ENCODE assay signal across 19 cellular contexts in the genomic region with DNA sequence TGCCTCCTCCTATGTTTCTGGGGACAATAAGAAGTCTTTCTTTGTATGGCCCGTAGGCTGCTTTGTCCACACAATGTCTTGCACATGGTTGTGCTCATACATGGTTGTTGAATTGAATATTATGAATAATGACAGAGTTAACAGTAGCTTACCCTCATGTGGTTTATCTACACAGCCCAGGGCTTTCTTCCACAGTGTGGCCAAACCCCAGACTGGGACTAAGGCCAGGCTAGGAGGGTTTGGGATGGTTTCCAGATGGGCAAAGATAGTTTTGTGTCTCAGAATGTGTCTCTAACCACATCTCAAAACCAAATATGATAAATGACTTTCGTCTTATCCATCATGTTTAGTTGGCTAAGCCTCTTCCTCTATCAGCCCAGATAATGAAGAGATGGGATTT.
DNase-seq lines count a peak whose midpoint lies in the region; ATAC-seq, FAIRE-seq and TF ChIP-seq lines count a peak whose summit lies in the region.
"Had no signal": no experiment of that assay in that cellular context is flagged by ENCODE, and none has a peak within 500 bp of the region (broad histone marks: within the 10 kb centered on the region; RNA-seq: fewer than 3 reads in every experiment).

No MANE protein-coding gene starts in this region.

- H2AFZ ChIP-seq in astrocyte (ENCODE audit: low read depth, low read length) = no peak overlapping the region

- no peak overlapping the region for H3K27ac ChIP-seq in astrocyte (ENCODE audit: low read depth, low read length)
- H3K27ac ChIP-seq: C4-2B, HL-60 had no signal

- H3K79me2 ChIP-seq in astrocyte (ENCODE audit: insufficient read depth, low read length) = no peaks in the 10 kb centered on the region

- H3K9me3 ChIP-seq in MG63 = no peaks in the 10 kb centered on the region
- H3K9me3 ChIP-seq in astrocyte (ENCODE audit: insufficient read depth, low read depth, low read length) = no peaks in the 10 kb centered on the region
- H3K9me3 ChIP-seq: HAP-1 had no signal

- no peaks in the 10 kb centered on the region for H3K36me3 ChIP-seq in MG63
- H3K36me3 ChIP-seq in astrocyte (ENCODE audit: insufficient read depth, low read length) = no peaks in the 10 kb centered on the region
- H3K36me3 ChIP-seq: HAP-1 had no signal

- no peak overlapping the region for H3K27ac Mint-ChIP-seq in astrocyte (ENCODE audit: unreplicated experiment)
- no peak overlapping the region for H3K27ac Mint-ChIP-seq in natural killer cell
- H3K27ac Mint-ChIP-seq: B cell; CD4-positive, alpha-beta memory T cell had no signal

- intact Hi-C loops in Right ventricle myocardium superior (cut with DNase I) (no loop called here), natural killer cell (cut with micrococcal nuclease) (no loop called here)

- FAIRE-seq in astrocyte (lab: Jason Lieb, UNC) = no peak
- FAIRE-seq: A204.1, G401.6, GM12891 had no signal

- TF ChIP-seq CTCF in astrocyte (IDR thresholded peaks at IDR 0.05; ENCODE audit: insufficient read depth, low read depth, low read length) (no peak), natural killer cell (IDR thresholded peaks at IDR 0.05) (no peak)

- no peaks in the 10 kb centered on the region for H3K36me3 Mint-ChIP-seq in astrocyte (ENCODE audit: low read depth, unreplicated experiment)
- no peaks in the 10 kb centered on the region for H3K36me3 Mint-ChIP-seq in natural killer cell
- H3K36me3 Mint-ChIP-seq: CD4-positive, alpha-beta memory T cell had no signal

- no peaks in the 10 kb centered on the region for H4K20me1 ChIP-seq in astrocyte (ENCODE audit: insufficient read depth, low read length)

- peaks cover 2% of the 10 kb centered on the region for H3K9me3 Mint-ChIP-seq in astrocyte (ENCODE audit: unreplicated experiment)
- H3K9me3 Mint-ChIP-seq in natural killer cell = no peaks in the 10 kb centered on the region
- H3K9me3 Mint-ChIP-seq: CD4-positive, alpha-beta memory T cell had no signal

- H3K4me1 Mint-ChIP-seq in astrocyte (ENCODE audit: low read depth, unreplicated experiment) (peaks cover 12% of the 10 kb centered on the region), natural killer cell (no peaks in the 10 kb centered on the region)
- H3K4me1 Mint-ChIP-seq: B cell; CD4-positive, alpha-beta memory T cell had no signal

- ATAC-seq in Right ventricle myocardium superior (ENCODE audit: poor library complexity) (no peak), natural killer cell (no peak)

- DNase-seq in HT1080 (ENCODE audit: low read depth) (peak; percentile 17), MG63 (peak; percentile 7), astrocyte (ENCODE audit: low read depth) (peak; percentile 27), myocyte (ENCODE audit: low read depth) (peak; percentile 47), Right ventricle myocardium superior (no peak), natural killer cell (no peak)
- DNase-seq in activated CD4-positive, alpha-beta T cell treated with anti-CD3 and anti-CD28 coated beads for 1 hour = no peak
- DNase-seq: CD4-positive, alpha-beta memory T cell; DMS79; EL; GOT3; IMR-90 had no signal

- H3K4me3 ChIP-seq in MG63 = no peak overlapping the region
- no peak overlapping the region for H3K4me3 ChIP-seq in astrocyte (ENCODE audit: insufficient read depth, low read depth, low read length)
- H3K4me3 ChIP-seq: HAP-1 had no signal

- H3K27me3 Mint-ChIP-seq in astrocyte (ENCODE audit: low read depth, unreplicated experiment) (peaks cover 46% of the 10 kb centered on the region), natural killer cell (ENCODE audit: low read depth in 2 of 2) (peaks cover 7 to 17% of the 10 kb centered on the region in 2 donors)

- H3K27me3 ChIP-seq in MG63 (peaks cover 5% of the 10 kb centered on the region), astrocyte (ENCODE audit: insufficient read depth, low read length) (no peaks in the 10 kb centered on the region)

- no peaks in the 10 kb centered on the region for H3K4me1 ChIP-seq in astrocyte (ENCODE audit: insufficient read depth, low read length)
- H3K4me1 ChIP-seq: HAP-1 had no signal

- H3K4me3 Mint-ChIP-seq in astrocyte (ENCODE audit: unreplicated experiment) (no peak overlapping the region), natural killer cell (no peak overlapping the region)
- H3K4me3 Mint-ChIP-seq: B cell; CD4-positive, alpha-beta memory T cell had no signal

- H3K9ac ChIP-seq in astrocyte (ENCODE audit: low read length) = no peak overlapping the region

- no peak overlapping the region for H3K4me2 ChIP-seq in astrocyte (ENCODE audit: low read length)

Comparison
In these comparisons a context has a peak if more than half of its experiments do, and no peak if none do; other contexts are left out.
1. DNase-seq: peak in HT1080 (single experiment), MG63 (single experiment), astrocyte (single experiment) and myocyte (single experiment); none in Right ventricle myocardium superior (single experiment), activated CD4-positive, alpha-beta T cell treated with anti-CD3 and anti-CD28 coated beads for 1 hour (single experiment) and natural killer cell (single experiment).